In the genomic region with DNA sequence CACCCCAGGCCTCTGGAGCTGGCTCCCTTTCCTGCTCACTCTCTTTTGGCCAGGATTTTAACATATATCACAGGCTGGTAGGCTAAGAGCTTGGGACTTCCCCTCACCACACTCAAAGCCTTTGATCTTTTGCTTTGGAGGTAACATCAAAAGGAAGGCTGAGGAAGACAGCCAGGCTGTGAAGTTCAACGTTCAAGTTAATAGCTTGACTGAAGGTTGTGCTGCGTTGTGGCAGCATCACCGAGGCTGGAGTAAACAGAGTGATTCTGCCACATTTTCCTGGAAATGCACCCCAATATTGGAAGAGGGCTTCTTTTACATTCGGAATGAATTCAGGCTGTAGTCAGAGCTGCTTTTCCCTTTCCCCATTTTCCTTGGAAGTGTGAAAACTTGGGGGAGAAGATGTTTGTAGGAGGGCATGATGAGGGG, we compare ENCODE assay signal across 8 cellular contexts. TPM values are rescaled to one million over a fixed set of nuclear protein-coding genes. Genes with fewer than 3 reads are reported as not detected.
A peak's percentile ranks its signal among the peaks of the same experiment; 100 is the strongest.
DNase-seq lines count a peak whose midpoint lies in the region; ATAC-seq and TF ChIP-seq lines count a peak whose summit lies in the region.
"Had no signal": no experiment of that assay in that cellular context is flagged by ENCODE, and none has a peak within 500 bp of the region (broad histone marks: within the 10 kb centered on the region; RNA-seq: fewer than 3 reads in every experiment).

No MANE protein-coding gene starts in this region.

- H3K36me3 Mint-ChIP-seq in glutamatergic neuron (ENCODE audit: unreplicated experiment) = no peaks in the 10 kb centered on the region

- H3K4me1 ChIP-seq in effector memory CD4-positive, alpha-beta T cell (ENCODE audit: control insufficient read depth, insufficient read depth, low read length, poor library complexity, severe bottlenecking) = peaks cover 25% of the 10 kb centered on the region

- H3K4me1 Mint-ChIP-seq in glutamatergic neuron (ENCODE audit: low read depth, unreplicated experiment) = peaks cover 5% of the 10 kb centered on the region

- H3K27ac Mint-ChIP-seq in glutamatergic neuron (ENCODE audit: unreplicated experiment) = no peak overlapping the region

- peak; percentile 13 to 18 for DNase-seq in activated CD4-positive, alpha-beta T cell treated with anti-CD3 and anti-CD28 coated beads, Interleukin-2, amount 50 U/mL, for 4 hours
- peak; percentile 10 to 31 (median 27) for DNase-seq in effector memory CD4-positive, alpha-beta T cell
- peak; percentile 27 for DNase-seq in stimulated activated CD8-positive, alpha-beta memory T cell treated with anti-CD3 and anti-CD28 coated beads, Interleukin-4, amount 100 ng/mL, for 48 hours
- DNase-seq in ecto neural progenitor cell (ENCODE audit: low spot score) (no peak), C1 segment of cervical spinal cord (lab: John Stamatoyannopoulos, UW) (no peak), glutamatergic neuron (no peak)
- DNase-seq: gastrocnemius medialis had no signal

- no peaks in the 10 kb centered on the region for H3K27me3 ChIP-seq in effector memory CD4-positive, alpha-beta T cell (replicated peaks; ENCODE audit: control insufficient read depth, insufficient read depth, low read length, poor library complexity, severe bottlenecking)
- H3K27me3 ChIP-seq: gastrocnemius medialis had no signal

- no peaks in the 10 kb centered on the region for H3K9me3 Mint-ChIP-seq in glutamatergic neuron (ENCODE audit: unreplicated experiment)

- peak; percentile 79 for ATAC-seq in HG02610 (IDR thresholded peaks at IDR 0.05; ENCODE audit: unreplicated experiment)
- ATAC-seq: gastrocnemius medialis had no signal

- H3K4me3 Mint-ChIP-seq in glutamatergic neuron (ENCODE audit: unreplicated experiment) = no peak overlapping the region

- H3K9me3 ChIP-seq in effector memory CD4-positive, alpha-beta T cell (ENCODE audit: control insufficient read depth, low read length) = no peaks in the 10 kb centered on the region
- H3K9me3 ChIP-seq: gastrocnemius medialis had no signal

- peak overlapping the region; percentile 35 for H3K4me3 ChIP-seq in effector memory CD4-positive, alpha-beta T cell (ENCODE audit: insufficient read depth, low read depth, low read length, poor library complexity, severe bottlenecking)
- H3K4me3 ChIP-seq: gastrocnemius medialis had no signal

- no peaks in the 10 kb centered on the region for H3K36me3 ChIP-seq in effector memory CD4-positive, alpha-beta T cell (ENCODE audit: control insufficient read depth, insufficient read depth, low read length)
- H3K36me3 ChIP-seq: gastrocnemius medialis had no signal

- TF ChIP-seq CTCF in glutamatergic neuron (IDR thresholded peaks at IDR 0.05; ENCODE audit: partially characterized antibody, unreplicated experiment) = no peak

- H3K27me3 Mint-ChIP-seq in glutamatergic neuron (ENCODE audit: unreplicated experiment) = no peaks in the 10 kb centered on the region

- H3K27ac ChIP-seq in effector memory CD4-positive, alpha-beta T cell (ENCODE audit: insufficient read depth, low read length, poor library complexity, severe bottlenecking) = no peak overlapping the region
- H3K27ac ChIP-seq: gastrocnemius medialis had no signal

RNA-seq across cellular contexts. Expression of a gene that starts 57.3 kb away (rescaled TPM):
- total RNA-seq in glutamatergic neuron (ENCODE audit: unreplicated experiment) = 5.0 TPM

Comparison
In these comparisons a context has a peak if more than half of its experiments do, and no peak if none do; other contexts are left out.
1. DNase-seq: peak in activated CD4-positive, alpha-beta T cell treated with anti-CD3 and anti-CD28 coated beads, Interleukin-2, amount 50 U/mL, for 4 hours (2 of 2), effector memory CD4-positive, alpha-beta T cell (3 of 3) and stimulated activated CD8-positive, alpha-beta memory T cell treated with anti-CD3 and anti-CD28 coated beads, Interleukin-4, amount 100 ng/mL, for 48 hours (single experiment); none in ecto neural progenitor cell (single experiment), C1 segment of cervical spinal cord (0 of 14) and glutamatergic neuron (single experiment).